ENCODE assay signal across 1 cellular context in genomic region chr19:45506991-45507863, GRCh38.
A peak's percentile ranks its signal among the peaks of the same experiment; 100 is the strongest.
TF ChIP-seq lines count a peak whose summit lies in the region.

Gene VASP, plus strand, starts transcription at chr19:45507479. Its CDS starts 293 bp downstream, at chr19:45507772.

TF ChIP-seq in K562, 482 proteins besides CTCF, POLR2A, EP300 and RAD21 (continued from another document and continues in another):
- TF ChIP-seq, protein P1, sequence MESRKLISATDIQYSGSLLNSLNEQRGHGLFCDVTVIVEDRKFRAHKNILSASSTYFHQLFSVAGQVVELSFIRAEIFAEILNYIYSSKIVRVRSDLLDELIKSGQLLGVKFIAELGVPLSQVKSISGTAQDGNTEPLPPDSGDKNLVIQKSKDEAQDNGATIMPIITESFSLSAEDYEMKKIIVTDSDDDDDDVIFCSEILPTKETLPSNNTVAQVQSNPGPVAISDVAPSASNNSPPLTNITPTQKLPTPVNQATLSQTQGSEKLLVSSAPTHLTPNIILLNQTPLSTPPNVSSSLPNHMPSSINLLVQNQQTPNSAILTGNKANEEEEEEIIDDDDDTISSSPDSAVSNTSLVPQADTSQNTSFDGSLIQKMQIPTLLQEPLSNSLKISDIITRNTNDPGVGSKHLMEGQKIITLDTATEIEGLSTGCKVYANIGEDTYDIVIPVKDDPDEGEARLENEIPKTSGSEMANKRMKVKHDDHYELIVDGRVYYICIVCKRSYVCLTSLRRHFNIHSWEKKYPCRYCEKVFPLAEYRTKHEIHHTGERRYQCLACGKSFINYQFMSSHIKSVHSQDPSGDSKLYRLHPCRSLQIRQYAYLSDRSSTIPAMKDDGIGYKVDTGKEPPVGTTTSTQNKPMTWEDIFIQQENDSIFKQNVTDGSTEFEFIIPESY (CRISPR knock-in tag; IDR thresholded peaks at IDR 0.05) = 0 out of 2 replicates have a peak, but pooled peaks have one; percentile 5
- TF ChIP-seq RUNX1 (IDR thresholded peaks at IDR 0.05; ENCODE audit: low read depth) = no peak
- no peak for TF ChIP-seq DDX20 (tag; IDR thresholded peaks at IDR 0.05; ENCODE audit: low read depth)
- TF ChIP-seq KDM4B (IDR thresholded peaks at IDR 0.05; ENCODE audit: borderline replicate concordance in 2 of 2, low read depth in 1 of 2) = peak in 1 of 2 experiments; percentile 67; a peak in 1 of 4 replicates
- TF ChIP-seq ZBTB34 (CRISPR knock-in tag; IDR thresholded peaks at IDR 0.05) = no peak
- TF ChIP-seq BCOR (IDR thresholded peaks at IDR 0.05) = peak; percentile 62; the same call in 1 of the 2 replicates
- TF ChIP-seq GTF2E2 (tag; IDR thresholded peaks at IDR 0.05) = no peak; the same call in 1 of the 2 replicates
- peak; percentile 90 for TF ChIP-seq RNF2 (IDR thresholded peaks at IDR 0.05)
- TF ChIP-seq ZNF3 (CRISPR knock-in tag; IDR thresholded peaks at IDR 0.05) = no peak
- no peak for TF ChIP-seq ZKSCAN3 (CRISPR knock-in tag; IDR thresholded peaks at IDR 0.05)
- no peak for TF ChIP-seq ZNF561 (CRISPR knock-in tag; conservative IDR thresholded peaks at IDR 0.05)
- TF ChIP-seq ZNF311 (CRISPR knock-in tag; IDR thresholded peaks at IDR 0.05) = no peak
- no peak; the same call in 1 of the 2 replicates for TF ChIP-seq ZBTB40 (IDR thresholded peaks at IDR 0.05)
- no peak for TF ChIP-seq ZBTB40 (CRISPR knock-in tag; IDR thresholded peaks at IDR 0.05)
- peak in 2 of 3 experiments; percentile 53 to 57 for TF ChIP-seq YY1 (IDR thresholded peaks at IDR 0.05; ENCODE audit: borderline replicate concordance in 1 of 3, control insufficient read depth in 1 of 3, extremely low read depth in 1 of 3, insufficient read depth in 3 of 3, insufficient read length in 1 of 3, insufficient replicate concordance in 2 of 3, low read depth in 1 of 3, low read length in 2 of 3)
- peak in 1 of 2 experiments; percentile 63; a peak in 1 of 4 replicates for TF ChIP-seq MLLT1 (IDR thresholded peaks at IDR 0.05)
- peak; percentile 94 for TF ChIP-seq POLR2AphosphoS5 (IDR thresholded peaks at IDR 0.05; ENCODE audit: control insufficient read depth, insufficient read depth, low read depth, low read length)
- TF ChIP-seq ZKSCAN1 (IDR thresholded peaks at IDR 0.05; ENCODE audit: low read depth, low read length) = no peak; the same call in 1 of the 2 replicates
- peak; percentile 43; the same call in 1 of the 2 replicates for TF ChIP-seq ZNF431 (CRISPR knock-in tag; IDR thresholded peaks at IDR 0.05)
- peak; percentile 51; the same call in 1 of the 2 replicates for TF ChIP-seq CXXC5 (CRISPR knock-in tag; IDR thresholded peaks at IDR 0.05)
- TF ChIP-seq ELK1 (CRISPR knock-in tag; IDR thresholded peaks at IDR 0.05) = no peak
- no peak for TF ChIP-seq WHSC1 (IDR thresholded peaks at IDR 0.05; ENCODE audit: low read length)
- TF ChIP-seq, protein P2, sequence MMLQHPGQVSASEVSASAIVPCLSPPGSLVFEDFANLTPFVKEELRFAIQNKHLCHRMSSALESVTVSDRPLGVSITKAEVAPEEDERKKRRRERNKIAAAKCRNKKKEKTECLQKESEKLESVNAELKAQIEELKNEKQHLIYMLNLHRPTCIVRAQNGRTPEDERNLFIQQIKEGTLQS (IDR thresholded peaks at IDR 0.05) = no peak
- TF ChIP-seq, protein P2 (CRISPR knock-in tag; conservative IDR thresholded peaks at IDR 0.05) = no peak
- peak; percentile 70; the same call in 1 of the 2 replicates for TF ChIP-seq ZBTB1 (CRISPR knock-in tag; IDR thresholded peaks at IDR 0.05; ENCODE audit: borderline replicate concordance, low read depth)
- no peak for TF ChIP-seq CGGBP1 (CRISPR knock-in tag; IDR thresholded peaks at IDR 0.05)
- TF ChIP-seq, protein P3, sequence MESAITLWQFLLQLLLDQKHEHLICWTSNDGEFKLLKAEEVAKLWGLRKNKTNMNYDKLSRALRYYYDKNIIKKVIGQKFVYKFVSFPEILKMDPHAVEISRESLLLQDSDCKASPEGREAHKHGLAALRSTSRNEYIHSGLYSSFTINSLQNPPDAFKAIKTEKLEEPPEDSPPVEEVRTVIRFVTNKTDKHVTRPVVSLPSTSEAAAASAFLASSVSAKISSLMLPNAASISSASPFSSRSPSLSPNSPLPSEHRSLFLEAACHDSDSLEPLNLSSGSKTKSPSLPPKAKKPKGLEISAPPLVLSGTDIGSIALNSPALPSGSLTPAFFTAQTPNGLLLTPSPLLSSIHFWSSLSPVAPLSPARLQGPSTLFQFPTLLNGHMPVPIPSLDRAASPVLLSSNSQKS (CRISPR knock-in tag; IDR thresholded peaks at IDR 0.05) = no peak
- TF ChIP-seq ZNF12 (CRISPR knock-in tag; IDR thresholded peaks at IDR 0.05) = no peak
- TF ChIP-seq MECOM (CRISPR knock-in tag; IDR thresholded peaks at IDR 0.05) = no peak
- no peak for TF ChIP-seq CBFA2T2 (conservative IDR thresholded peaks at IDR 0.05)
- TF ChIP-seq TAF15 (IDR thresholded peaks at IDR 0.05; ENCODE audit: low read depth, low read length) = no peak
- peak; percentile 91; the same call in 1 of the 2 replicates for TF ChIP-seq THAP12 (CRISPR knock-in tag; IDR thresholded peaks at IDR 0.05)
- TF ChIP-seq RAD51 (IDR thresholded peaks at IDR 0.05; ENCODE audit: borderline replicate concordance, low read depth) = no peak
- TF ChIP-seq ZNF551 (CRISPR knock-in tag; IDR thresholded peaks at IDR 0.05) = no peak
- TF ChIP-seq SMARCA4 (IDR thresholded peaks at IDR 0.05) = no peak
- TF ChIP-seq ZC3H8 (IDR thresholded peaks at IDR 0.05) = no peak
- TF ChIP-seq ZNF77 (CRISPR knock-in tag; IDR thresholded peaks at IDR 0.05) = no peak
- TF ChIP-seq ZNF75A (CRISPR knock-in tag; IDR thresholded peaks at IDR 0.05) = no peak
- peak; percentile 90 for TF ChIP-seq TOE1 (IDR thresholded peaks at IDR 0.05; ENCODE audit: borderline replicate concordance)
- no peak for TF ChIP-seq TOE1 (CRISPR knock-in tag; IDR thresholded peaks at IDR 0.05; ENCODE audit: borderline replicate concordance, low read depth)
- no peak for TF ChIP-seq ZNF778 (CRISPR knock-in tag; IDR thresholded peaks at IDR 0.05)
- no peak for TF ChIP-seq SPI1 (IDR thresholded peaks at IDR 0.05; ENCODE audit: borderline replicate concordance, low read depth, low read length)
- no peak for TF ChIP-seq HLTF (IDR thresholded peaks at IDR 0.05)
